Comparison of ENCODE assay signal across 18 cellular contexts in the genomic region with DNA sequence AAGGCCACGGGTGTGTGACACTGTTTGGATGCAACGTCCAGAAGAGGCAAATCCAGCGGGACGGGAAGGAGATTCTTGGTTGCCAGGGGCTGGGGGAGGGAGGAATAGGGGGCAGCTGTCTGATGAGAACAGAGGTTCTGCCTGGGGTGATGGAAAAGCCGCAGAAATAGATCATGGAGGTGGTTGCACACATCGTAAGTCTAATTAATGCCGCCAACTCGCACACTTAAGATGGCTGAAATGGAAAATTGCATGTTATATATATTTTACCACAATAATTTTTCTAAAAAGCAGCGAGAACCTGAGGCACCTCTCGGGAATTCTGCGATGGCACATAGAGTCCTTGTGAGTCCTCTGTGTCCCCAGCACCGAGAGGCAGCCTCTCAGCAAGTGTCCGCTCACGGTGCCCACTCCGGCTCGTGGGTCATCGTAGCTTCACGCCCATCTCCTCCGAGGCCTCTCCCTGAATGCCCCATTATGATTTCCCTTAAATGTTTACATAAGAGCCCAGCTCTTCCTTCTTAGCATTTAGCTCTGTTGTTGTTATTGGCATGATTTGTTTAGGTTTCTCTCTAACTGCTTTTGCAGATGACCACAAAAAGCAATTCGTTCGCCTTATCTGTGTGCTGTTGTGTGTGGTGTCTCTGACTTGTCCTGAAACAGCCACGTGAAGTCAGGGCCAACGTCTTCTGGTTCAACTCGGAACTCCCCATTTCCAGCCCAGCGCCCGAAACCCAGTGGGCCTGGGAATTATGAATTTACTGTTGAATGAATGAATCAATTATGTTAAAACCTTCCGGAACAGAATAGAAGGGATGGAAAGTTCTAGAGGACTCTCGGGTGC. TPM values are rescaled to one million over a fixed set of nuclear protein-coding genes. Genes with fewer than 3 reads are reported as not detected.
DNase-seq lines count a peak whose midpoint lies in the region; ATAC-seq, FAIRE-seq and TF ChIP-seq lines count a peak whose summit lies in the region.
"Had no signal": no experiment of that assay in that cellular context is flagged by ENCODE, and none has a peak within 500 bp of the region (broad histone marks: within the 10 kb centered on the region; RNA-seq: fewer than 3 reads in every experiment).

No MANE protein-coding gene starts in this region.

- TF ChIP-seq CTCF in HFFc6 (IDR thresholded peaks at IDR 0.05) = no peak
- no peak for TF ChIP-seq CTCF in coronary artery (IDR thresholded peaks at IDR 0.05)
- TF ChIP-seq CTCF in right lobe of liver (IDR thresholded peaks at IDR 0.05) = no peak
- no peak for TF ChIP-seq CTCF in pancreas (IDR thresholded peaks at IDR 0.05)

- ATAC-seq in right lobe of liver = no peak
- no peak for ATAC-seq in GM19397 (IDR thresholded peaks at IDR 0.05; ENCODE audit: unreplicated experiment)
- ATAC-seq in pancreas = no peak
- no peak for ATAC-seq in GM21515 (IDR thresholded peaks at IDR 0.05; ENCODE audit: unreplicated experiment)
- ATAC-seq: CD8-positive, alpha-beta T cell had no signal

- DNase-seq in HFFc6 (no peak), coronary artery (ENCODE audit: low spot score) (no peak), right lobe of liver (no peak), NCI-H2107 treated with DMSO at 0.1 percent for 48 hours (lab: John Stamatoyannopoulos, UW; ENCODE audit: unreplicated experiment) (no peak), pancreas (no peak)
- DNase-seq: activated B cell treated with CpG ODN at 0.5 μM for 24 hours; activated effector memory CD4-positive, alpha-beta T cell treated with Interleukin-2 at 50 U/mL for 16 hours; CD8-positive, alpha-beta T cell; cortex of kidney; GM23248; nephron progenitor cell; RPMI8226; T-helper 1 cell had no signal

- H3K27me3 Mint-ChIP-seq in HFFc6 (ENCODE audit: insufficient read depth) = peaks cover 24% of the 10 kb centered on the region

- intact Hi-C loops in right lobe of liver (cut with DNase I) = no loop called here
- intact Hi-C loops in pancreas (cut with DNase I) = no loop called here

- no peak overlapping the region for H3K9ac ChIP-seq in skeletal muscle tissue (ENCODE audit: low read depth in 1 of 3, low read length in 3 of 3)
- H3K9ac ChIP-seq: GM23248 had no signal

- peak overlapping the region; percentile 80; the same call in 1 of the 2 replicates for H3K27ac Mint-ChIP-seq in HFFc6
- H3K27ac Mint-ChIP-seq: activated B cell treated with CpG ODN at 0.5 μM for 24 hours; CD8-positive, alpha-beta T cell; nephron progenitor cell had no signal

- WGBS in right lobe of liver (ENCODE audit: insufficient coverage, low coverage, low lambda C conversion rate, missing lambda C conversion rate) = 52% methylated on average over 23 of the region's 28 CpGs
- 52 to 66% methylated on average over 28 of the region's 28 CpGs for WGBS in pancreas, 2 donors

- no peaks in the 10 kb centered on the region for H3K4me1 ChIP-seq in right lobe of liver
- peaks cover 0 to 5% (median 0%) of the 10 kb centered on the region in 3 donors for H3K4me1 ChIP-seq in skeletal muscle tissue (ENCODE audit: control insufficient read depth in 3 of 3, insufficient read depth in 3 of 3, low read length in 3 of 3)
- no peaks in the 10 kb centered on the region for H3K4me1 ChIP-seq in pancreas

- no peaks in the 10 kb centered on the region; the same call in 1 of the 2 replicates for H3K36me3 Mint-ChIP-seq in HFFc6 (ENCODE audit: low read depth)
- H3K36me3 Mint-ChIP-seq: CD8-positive, alpha-beta T cell had no signal

- no peak for TF ChIP-seq POLR2A in right lobe of liver (IDR thresholded peaks at IDR 0.05)

- H3K27ac ChIP-seq in coronary artery (peak overlapping the region; percentile 91 to 93), right lobe of liver (peak overlapping the region in 2 of 3 donors; percentile 6 to 36), skeletal muscle tissue (ENCODE audit: low read depth, low read length) (peak overlapping the region; percentile 69), pancreas (no peak overlapping the region)
- H3K27ac ChIP-seq: GM23248 had no signal

- H3K36me3 ChIP-seq in right lobe of liver (no peaks in the 10 kb centered on the region), skeletal muscle tissue (ENCODE audit: control insufficient read depth in 3 of 3, insufficient read depth in 3 of 3, low read length in 3 of 3) (no peaks in the 10 kb centered on the region), pancreas (no peaks in the 10 kb centered on the region)

- no peaks in the 10 kb centered on the region for H3K9me3 Mint-ChIP-seq in HFFc6
- H3K9me3 Mint-ChIP-seq: activated B cell treated with CpG ODN at 0.5 μM for 24 hours; CD8-positive, alpha-beta T cell; nephron progenitor cell had no signal

- no peaks in the 10 kb centered on the region for H3K9me3 ChIP-seq in right lobe of liver
- H3K9me3 ChIP-seq in skeletal muscle tissue (ENCODE audit: control insufficient read depth in 3 of 3, low read length in 3 of 3) = no peaks in the 10 kb centered on the region
- H3K9me3 ChIP-seq in pancreas = no peaks in the 10 kb centered on the region

- H3K4me3 ChIP-seq in coronary artery (peak overlapping the region; percentile 33), right lobe of liver (no peak overlapping the region), skeletal muscle tissue (ENCODE audit: low read length in 3 of 3) (no peak overlapping the region), pancreas (no peak overlapping the region)
- H3K4me3 ChIP-seq: GM23248, skin epidermis had no signal

- H3K4me3 Mint-ChIP-seq in HFFc6 = no peak overlapping the region
- H3K4me3 Mint-ChIP-seq: activated B cell treated with CpG ODN at 0.5 μM for 24 hours; CD8-positive, alpha-beta T cell; nephron progenitor cell had no signal

- H3K4me1 Mint-ChIP-seq in HFFc6 (ENCODE audit: low read depth) = peaks cover 20% of the 10 kb centered on the region
- H3K4me1 Mint-ChIP-seq: activated B cell treated with CpG ODN at 0.5 μM for 24 hours had no signal

- H3K27me3 ChIP-seq in right lobe of liver (no peaks in the 10 kb centered on the region), skeletal muscle tissue (ENCODE audit: control insufficient read depth in 3 of 3, insufficient read depth in 3 of 3, low read length in 3 of 3) (peaks cover 3 to 31% (median 31%) of the 10 kb centered on the region in 3 donors), pancreas (no peaks in the 10 kb centered on the region)

- FAIRE-seq in pancreas (lab: Jason Lieb, UNC) = no peak
- FAIRE-seq: HTR-8/SVneo had no signal

RNA-seq across cellular contexts. Expression of gene WFDC1, which starts 7.7 kb away (rescaled TPM):
- total RNA-seq in HFFc6 (2021; fragmentation: NEBNext Ultra II Directional; extraction: Animal tissue kit (Norgen Biotek cat#: 25700)) = 10 to 100 TPM in 2 of 6 experiments, 1 to 10 TPM in 4; 2.4 to 34.5 (median 2.8) TPM
- total RNA-seq in right lobe of liver = 1 to 10 TPM in 4 of 6 experiments, under 1 TPM in 2; 0.64 to 5.0 (median 2.3) TPM
- 1.6 TPM for total RNA-seq in skeletal muscle tissue
- total RNA-seq in pancreas = under 1 TPM in 4 of 6 donors, not detected in 2; 0.09 to 0.43 (median 0.27) TPM
- polyA plus RNA-seq in pancreas = 1 to 10 TPM; 1.4 to 2.6 TPM
- total RNA-seq: activated B cell treated with CpG ODN at 0.5 μM for 24 hours; CD8-positive, alpha-beta T cell had no signal

Comparison
In these comparisons a context has a peak if more than half of its experiments do, and no peak if none do; other contexts are left out.
1. H3K27ac ChIP-seq: peak in coronary artery (2 of 2), right lobe of liver (2 of 3) and skeletal muscle tissue (single experiment); none in pancreas (0 of 4).